In the genomic region with DNA sequence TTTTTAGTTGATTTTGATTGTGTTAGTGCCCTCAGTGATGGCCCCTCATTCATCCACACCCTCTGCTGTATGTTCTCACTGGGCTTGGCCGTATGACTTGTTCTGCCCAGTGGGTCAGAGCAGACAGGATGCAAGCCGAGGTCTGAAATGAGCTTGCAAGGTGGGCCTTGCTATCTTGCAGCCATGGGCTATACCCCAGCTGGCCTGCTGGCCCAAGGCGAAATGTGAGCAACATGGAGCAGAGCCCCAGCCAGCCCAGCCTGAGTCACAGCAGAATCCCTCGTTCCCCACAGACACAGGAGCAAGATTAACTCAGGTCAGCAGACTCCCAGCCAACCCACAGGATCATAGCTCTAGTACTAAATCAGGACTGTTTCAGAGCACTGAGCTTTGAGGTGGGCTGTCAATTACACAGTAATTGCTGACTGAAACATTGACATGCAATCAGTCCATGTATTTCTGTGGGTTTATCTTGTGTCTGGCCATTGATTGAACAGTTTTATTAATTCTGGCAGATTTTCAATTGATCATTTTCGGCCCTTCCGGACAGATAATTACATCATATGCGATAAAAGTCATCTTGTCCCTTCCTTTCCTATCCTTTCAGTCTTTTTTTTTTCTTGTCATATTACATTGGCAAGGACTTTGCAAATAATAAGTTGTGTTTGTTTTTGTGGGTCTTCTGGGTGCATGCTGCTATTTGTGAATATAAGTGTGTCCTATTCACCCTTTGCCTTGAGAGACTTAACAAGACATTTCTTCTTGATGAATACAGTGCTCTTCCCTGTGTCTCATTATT, we compare ENCODE assay signal across 15 cellular contexts. TPM values are rescaled to one million over a fixed set of nuclear protein-coding genes. Genes with fewer than 3 reads are reported as not detected.
"Had no signal": no experiment of that assay in that cellular context is flagged by ENCODE, and none has a peak within 500 bp of the region (broad histone marks: within the 10 kb centered on the region; RNA-seq: fewer than 3 reads in every experiment).

No MANE protein-coding gene starts in this region.

- H3K27ac Mint-ChIP-seq: activated CD8-positive, alpha-beta T cell treated with anti-CD3 and anti-CD28 coated beads, Interleukin-2, amount 10 ng/mL, durations not matched to agents 7 days and 5 days; activated naive CD4-positive, alpha-beta T cell treated with anti-CD3 and anti-CD28 coated beads, Interleukin-2, amount 50 U/mL, for 24 hours; immature natural killer cell; mesothelial cell of epicardium; nephron progenitor cell; stimulated activated naive B cell treated with anti-CD40 and anti-IgM and Interleukin-4, amounts not matched to agents 10 μg/mL and 1 μg/mL and 100 μg/mL, for 72 hours had no signal

- DNase-seq: activated CD4-positive, alpha-beta T cell treated with anti-CD3 and anti-CD28 coated beads for 4 hours; activated CD8-positive, alpha-beta T cell treated with anti-CD3 and anti-CD28 coated beads, Interleukin-2, amount 10 ng/mL, durations not matched to agents 7 days and 5 days; activated gamma-delta T cell; cerebellar nuclear complex; cortex of kidney; immature natural killer cell; nephron progenitor cell; nucleus accumbens; stimulated activated naive B cell treated with anti-CD40 and anti-IgM and Interleukin-4, amounts not matched to agents 10 μg/mL and 1 μg/mL and 100 μg/mL, for 72 hours had no signal

- ATAC-seq: activated CD8-positive, alpha-beta T cell treated with anti-CD3 and anti-CD28 coated beads, Interleukin-2, amount 10 ng/mL, durations not matched to agents 7 days and 5 days; gastrocnemius medialis; stimulated activated naive B cell treated with anti-CD40 and anti-IgM and Interleukin-4, amounts not matched to agents 10 μg/mL and 1 μg/mL and 100 μg/mL, for 72 hours had no signal

- H3K4me1 ChIP-seq: ascending aorta, gastrocnemius medialis had no signal

- H3K4me3 ChIP-seq: ascending aorta, gastrocnemius medialis, lung had no signal

- H3K27me3 ChIP-seq: ascending aorta, gastrocnemius medialis had no signal

- H3K4me1 Mint-ChIP-seq: activated naive CD4-positive, alpha-beta T cell treated with anti-CD3 and anti-CD28 coated beads, Interleukin-2, amount 50 U/mL, for 24 hours; immature natural killer cell; mesothelial cell of epicardium; nephron progenitor cell; stimulated activated naive B cell treated with anti-CD40 and anti-IgM and Interleukin-4, amounts not matched to agents 10 μg/mL and 1 μg/mL and 100 μg/mL, for 72 hours had no signal

- H3K27ac ChIP-seq: ascending aorta, gastrocnemius medialis had no signal

- H3K4me3 Mint-ChIP-seq: activated CD8-positive, alpha-beta T cell treated with anti-CD3 and anti-CD28 coated beads, Interleukin-2, amount 10 ng/mL, durations not matched to agents 7 days and 5 days; activated naive CD4-positive, alpha-beta T cell treated with anti-CD3 and anti-CD28 coated beads, Interleukin-2, amount 50 U/mL, for 24 hours; immature natural killer cell; mesothelial cell of epicardium; nephron progenitor cell; stimulated activated naive B cell treated with anti-CD40 and anti-IgM and Interleukin-4, amounts not matched to agents 10 μg/mL and 1 μg/mL and 100 μg/mL, for 72 hours had no signal

RNA-seq across cellular contexts. Expression of gene KLF15, which starts 27.1 kb away (rescaled TPM):
- total RNA-seq: activated CD8-positive, alpha-beta T cell treated with anti-CD3 and anti-CD28 coated beads, Interleukin-2, amount 10 ng/mL, durations not matched to agents 7 days and 5 days; T-helper 2 cell treated with Interferon-gamma antibody and Interleukin-4, amounts not matched to agents 100 ng/mL and 5 ng/mL, for 36 hours had no signal
- polyA plus RNA-seq: immature natural killer cell had no signal
